ENCODE assay signal across 16 cellular contexts in genomic region chr1:165764277-165764676, GRCh38. TPM values are rescaled to one million over a fixed set of nuclear protein-coding genes. Genes with fewer than 3 reads are reported as not detected.
DNase-seq lines count a peak whose midpoint lies in the region; ATAC-seq and TF ChIP-seq lines count a peak whose summit lies in the region.
"Had no signal": no experiment of that assay in that cellular context is flagged by ENCODE, and none has a peak within 500 bp of the region (broad histone marks: within the 10 kb centered on the region; RNA-seq: fewer than 3 reads in every experiment).

No MANE protein-coding gene starts in this region.

- H3K9me3 Mint-ChIP-seq in activated CD8-positive, alpha-beta T cell treated with anti-CD3 and anti-CD28 coated beads for 36 hours = no peaks in the 10 kb centered on the region
- H3K9me3 Mint-ChIP-seq in activated CD8-positive, alpha-beta T cell treated with anti-CD3 and anti-CD28 coated beads, Interleukin-2, amount 10 ng/mL, durations not matched to agents 7 days and 5 days (ENCODE audit: insufficient read depth) = no peaks in the 10 kb centered on the region
- H3K9me3 Mint-ChIP-seq in CD4-positive, alpha-beta memory T cell = peaks cover 0 to 3% (median 0%) of the 10 kb centered on the region in 8 donors
- no peaks in the 10 kb centered on the region for H3K9me3 Mint-ChIP-seq in naive thymus-derived CD4-positive, alpha-beta T cell

- peak overlapping the region; percentile 0 for H3K27ac Mint-ChIP-seq in activated CD8-positive, alpha-beta T cell treated with anti-CD3 and anti-CD28 coated beads for 36 hours
- H3K27ac Mint-ChIP-seq in activated CD8-positive, alpha-beta T cell treated with anti-CD3 and anti-CD28 coated beads, Interleukin-2, amount 10 ng/mL, durations not matched to agents 7 days and 5 days = no peak overlapping the region
- H3K27ac Mint-ChIP-seq in CD4-positive, alpha-beta memory T cell = peak overlapping the region in 2 of 7 donors; percentile 21 to 48
- H3K27ac Mint-ChIP-seq in T-helper 17 cell = peak overlapping the region; percentile 32
- H3K27ac Mint-ChIP-seq in naive thymus-derived CD4-positive, alpha-beta T cell = peak overlapping the region in 7 of 9 donors; percentile 1 to 45 (median 6)
- H3K27ac Mint-ChIP-seq: CD14-positive monocyte had no signal

- intact Hi-C loops in activated CD8-positive, alpha-beta T cell treated with anti-CD3 and anti-CD28 coated beads for 36 hours (cut with micrococcal nuclease) = loop anchor here (10.0 kb wide), 1 partner anchor 111 kb away; no protein-coding TSS in a partner anchor
- intact Hi-C loops in CD4-positive, alpha-beta memory T cell (cut with micrococcal nuclease) = no loop called here
- intact Hi-C loops in naive thymus-derived CD4-positive, alpha-beta T cell (cut with micrococcal nuclease) = no loop called here

- H3K4me3 Mint-ChIP-seq in activated CD8-positive, alpha-beta T cell treated with anti-CD3 and anti-CD28 coated beads for 36 hours = no peak overlapping the region
- no peak overlapping the region for H3K4me3 Mint-ChIP-seq in activated CD8-positive, alpha-beta T cell treated with anti-CD3 and anti-CD28 coated beads, Interleukin-2, amount 10 ng/mL, durations not matched to agents 7 days and 5 days
- peak overlapping the region in 5 of 8 donors; percentile 1 to 65 (median 25) for H3K4me3 Mint-ChIP-seq in CD4-positive, alpha-beta memory T cell
- peak overlapping the region; percentile 59 for H3K4me3 Mint-ChIP-seq in T-helper 17 cell
- H3K4me3 Mint-ChIP-seq in naive thymus-derived CD4-positive, alpha-beta T cell = peak overlapping the region in 9 of 10 donors; percentile 0 to 63 (median 16)
- H3K4me3 Mint-ChIP-seq: CD14-positive monocyte had no signal

- no peak for ATAC-seq in activated CD8-positive, alpha-beta T cell treated with anti-CD3 and anti-CD28 coated beads for 36 hours
- ATAC-seq in activated CD8-positive, alpha-beta T cell treated with anti-CD3 and anti-CD28 coated beads, Interleukin-2, amount 10 ng/mL, durations not matched to agents 7 days and 5 days = no peak
- ATAC-seq in T-helper 17 cell (no peak), HG03469 (IDR thresholded peaks at IDR 0.05; ENCODE audit: unreplicated experiment) (no peak), GM21515 (IDR thresholded peaks at IDR 0.05; ENCODE audit: unreplicated experiment) (no peak)
- no peak for ATAC-seq in naive thymus-derived CD4-positive, alpha-beta T cell

- H3K9me3 ChIP-seq in CD4-positive, alpha-beta memory T cell (ENCODE audit: control insufficient read depth in 1 of 2, low read length in 2 of 2) = no peaks in the 10 kb centered on the region
- H3K9me3 ChIP-seq in T-helper 17 cell (ENCODE audit: control insufficient read depth, low read length, poor library complexity, severe bottlenecking) = no peaks in the 10 kb centered on the region
- H3K9me3 ChIP-seq in naive thymus-derived CD4-positive, alpha-beta T cell (ENCODE audit: control insufficient read depth in 2 of 3, low read length in 3 of 3) = no peaks in the 10 kb centered on the region

- POLR2A ChIA-PET in activated CD8-positive, alpha-beta T cell treated with anti-CD3 and anti-CD28 coated beads for 36 hours (lab: Charles Lee) = no interaction called here
- POLR2A ChIA-PET in activated CD8-positive, alpha-beta T cell treated with anti-CD3 and anti-CD28 coated beads, Interleukin-2, amount 10 ng/mL, durations not matched to agents 7 days and 5 days (lab: Charles Lee) = no interaction called here
- POLR2A ChIA-PET in CD4-positive, alpha-beta memory T cell (lab: Charles Lee; ENCODE audit: partially characterized antibody) = no interaction called here
- POLR2A ChIA-PET in naive thymus-derived CD4-positive, alpha-beta T cell (lab: Charles Lee) = no interaction called here

- H3K27me3 Mint-ChIP-seq in activated CD8-positive, alpha-beta T cell treated with anti-CD3 and anti-CD28 coated beads for 36 hours = no peaks in the 10 kb centered on the region
- no peaks in the 10 kb centered on the region for H3K27me3 Mint-ChIP-seq in activated CD8-positive, alpha-beta T cell treated with anti-CD3 and anti-CD28 coated beads, Interleukin-2, amount 10 ng/mL, durations not matched to agents 7 days and 5 days (ENCODE audit: low read depth)
- H3K27me3 Mint-ChIP-seq in CD4-positive, alpha-beta memory T cell = no peaks in the 10 kb centered on the region
- H3K27me3 Mint-ChIP-seq in T-helper 17 cell = no peaks in the 10 kb centered on the region
- H3K27me3 Mint-ChIP-seq in naive thymus-derived CD4-positive, alpha-beta T cell = no peaks in the 10 kb centered on the region

- H3K36me3 Mint-ChIP-seq in activated CD8-positive, alpha-beta T cell treated with anti-CD3 and anti-CD28 coated beads for 36 hours (ENCODE audit: low read depth) = peaks cover 54% of the 10 kb centered on the region
- H3K36me3 Mint-ChIP-seq in activated CD8-positive, alpha-beta T cell treated with anti-CD3 and anti-CD28 coated beads, Interleukin-2, amount 10 ng/mL, durations not matched to agents 7 days and 5 days (ENCODE audit: low read depth) = peaks cover 64% of the 10 kb centered on the region
- peaks cover 44 to 70% of the 10 kb centered on the region in 2 donors for H3K36me3 Mint-ChIP-seq in CD4-positive, alpha-beta memory T cell
- H3K36me3 Mint-ChIP-seq in T-helper 17 cell (ENCODE audit: low read depth) = peaks cover 25% of the 10 kb centered on the region
- peaks cover 15 to 54% (median 38%) of the 10 kb centered on the region in 5 donors for H3K36me3 Mint-ChIP-seq in naive thymus-derived CD4-positive, alpha-beta T cell

- H3K4me1 Mint-ChIP-seq in activated CD8-positive, alpha-beta T cell treated with anti-CD3 and anti-CD28 coated beads for 36 hours (ENCODE audit: low read depth) = peaks cover 63% of the 10 kb centered on the region
- peaks cover 47% of the 10 kb centered on the region for H3K4me1 Mint-ChIP-seq in activated CD8-positive, alpha-beta T cell treated with anti-CD3 and anti-CD28 coated beads, Interleukin-2, amount 10 ng/mL, durations not matched to agents 7 days and 5 days (ENCODE audit: low read depth)
- peaks cover 49 to 82% (median 66%) of the 10 kb centered on the region in 4 donors for H3K4me1 Mint-ChIP-seq in CD4-positive, alpha-beta memory T cell
- peaks cover 53% of the 10 kb centered on the region for H3K4me1 Mint-ChIP-seq in T-helper 17 cell
- H3K4me1 Mint-ChIP-seq in naive thymus-derived CD4-positive, alpha-beta T cell = peaks cover 52 to 83% (median 79%) of the 10 kb centered on the region in 7 donors

- no peaks in the 10 kb centered on the region for H3K27me3 ChIP-seq in CD4-positive, alpha-beta memory T cell (ENCODE audit: insufficient read depth, low read length)
- no peaks in the 10 kb centered on the region for H3K27me3 ChIP-seq in naive thymus-derived CD4-positive, alpha-beta T cell (ENCODE audit: control insufficient read depth in 2 of 2, insufficient read depth in 2 of 2, low read length in 2 of 2)

- no peak for DNase-seq in activated CD8-positive, alpha-beta T cell treated with anti-CD3 and anti-CD28 coated beads for 36 hours
- DNase-seq in activated CD8-positive, alpha-beta T cell treated with anti-CD3 and anti-CD28 coated beads, Interleukin-2, amount 10 ng/mL, durations not matched to agents 7 days and 5 days = no peak
- DNase-seq in CD4-positive, alpha-beta memory T cell = no peak
- no peak for DNase-seq in T-helper 17 cell
- DNase-seq in naive thymus-derived CD4-positive, alpha-beta T cell = no peak
- DNase-seq in iPS-NIHi11 (ENCODE audit: low spot score) = no peak
- DNase-seq: GOT3, NCI-H1105 treated with DMSO at 0.1 percent for 48 hours, NCI-H187, NCI-H446, NCI-H748 treated with DMSO at 0.1 percent for 48 hours, PC-9 had no signal

- no peak overlapping the region for H3K4me3 ChIP-seq in CD4-positive, alpha-beta memory T cell (ENCODE audit: low read length in 2 of 2)
- no peak overlapping the region for H3K4me3 ChIP-seq in naive thymus-derived CD4-positive, alpha-beta T cell (ENCODE audit: low read length)
- H3K4me3 ChIP-seq: PC-9 had no signal

- peaks cover 10% of the 10 kb centered on the region for H3K36me3 ChIP-seq in CD4-positive, alpha-beta memory T cell (ENCODE audit: insufficient read depth, low read length)
- peaks cover 0 to 35% (median 4%) of the 10 kb centered on the region in 3 experiments for H3K36me3 ChIP-seq in naive thymus-derived CD4-positive, alpha-beta T cell (ENCODE audit: control insufficient read depth in 2 of 3, insufficient read depth in 3 of 3, low read length in 3 of 3)

- no peak overlapping the region for H3K27ac ChIP-seq in CD4-positive, alpha-beta memory T cell (ENCODE audit: low read depth, low read length)
- H3K27ac ChIP-seq in naive thymus-derived CD4-positive, alpha-beta T cell (ENCODE audit: low read depth, low read length) = no peak overlapping the region
- H3K27ac ChIP-seq: KMS-11, PC-9 had no signal

- CTCF ChIA-PET in activated CD8-positive, alpha-beta T cell treated with anti-CD3 and anti-CD28 coated beads for 36 hours (lab: Charles Lee) = no interaction called here
- CTCF ChIA-PET in activated CD8-positive, alpha-beta T cell treated with anti-CD3 and anti-CD28 coated beads, Interleukin-2, amount 10 ng/mL, durations not matched to agents 7 days and 5 days (lab: Charles Lee) = no interaction called here
- CTCF ChIA-PET in CD4-positive, alpha-beta memory T cell (lab: Charles Lee; ENCODE audit: partially characterized antibody) = interaction anchor here (0.6 kb wide), 1 partner anchor 83 kb away, joined by 3 read pairs; no protein-coding TSS in a partner anchor
- CTCF ChIA-PET in naive thymus-derived CD4-positive, alpha-beta T cell (lab: Charles Lee) = no interaction called here

- TF ChIP-seq CTCF in activated CD8-positive, alpha-beta T cell treated with anti-CD3 and anti-CD28 coated beads for 36 hours (IDR thresholded peaks at IDR 0.05) = no peak

- H3K4me1 ChIP-seq in CD4-positive, alpha-beta memory T cell (ENCODE audit: insufficient read depth, low read length) = peaks cover 46% of the 10 kb centered on the region
- peaks cover 13 to 23% of the 10 kb centered on the region in 2 donors for H3K4me1 ChIP-seq in naive thymus-derived CD4-positive, alpha-beta T cell (ENCODE audit: control insufficient read depth in 2 of 2, insufficient read depth in 2 of 2, low read length in 2 of 2)

RNA-seq across cellular contexts. Expression of gene TMCO1, which starts 4.4 kb away (rescaled TPM):
- 10 to 100 TPM; 57.9 to 60.8 TPM for total RNA-seq in activated CD8-positive, alpha-beta T cell treated with anti-CD3 and anti-CD28 coated beads for 36 hours
- total RNA-seq in activated CD8-positive, alpha-beta T cell treated with anti-CD3 and anti-CD28 coated beads, Interleukin-2, amount 10 ng/mL, durations not matched to agents 7 days and 5 days = 10 to 100 TPM; 89.0 to 90.1 TPM
- 10 to 100 TPM; 63.7 to 67.3 TPM for total RNA-seq in CD4-positive, alpha-beta memory T cell
- 100 to 1,000 TPM; 137 to 147 TPM for polyA plus RNA-seq in CD4-positive, alpha-beta memory T cell
- 10 to 100 TPM; 33.4 to 37.8 TPM for total RNA-seq in T-helper 17 cell
- total RNA-seq in naive thymus-derived CD4-positive, alpha-beta T cell = 10 to 100 TPM; 30.4 to 97.1 (median 49.8) TPM
- 100 to 1,000 TPM in 1 of 2 donors, 10 to 100 TPM in 1; 98.4 to 118 TPM for polyA plus RNA-seq in naive thymus-derived CD4-positive, alpha-beta T cell

Comparison
In these comparisons a context has a peak if more than half of its experiments do, and no peak if none do; other contexts are left out.
1. H3K4me3 Mint-ChIP-seq: peak in CD4-positive, alpha-beta memory T cell (5 of 8), T-helper 17 cell (single experiment) and naive thymus-derived CD4-positive, alpha-beta T cell (9 of 10); none in activated CD8-positive, alpha-beta T cell treated with anti-CD3 and anti-CD28 coated beads for 36 hours (single experiment) and activated CD8-positive, alpha-beta T cell treated with anti-CD3 and anti-CD28 coated beads, Interleukin-2, amount 10 ng/mL, durations not matched to agents 7 days and 5 days (single experiment).